Comparison of ENCODE assay signal across 24 cellular contexts in the genomic region with DNA sequence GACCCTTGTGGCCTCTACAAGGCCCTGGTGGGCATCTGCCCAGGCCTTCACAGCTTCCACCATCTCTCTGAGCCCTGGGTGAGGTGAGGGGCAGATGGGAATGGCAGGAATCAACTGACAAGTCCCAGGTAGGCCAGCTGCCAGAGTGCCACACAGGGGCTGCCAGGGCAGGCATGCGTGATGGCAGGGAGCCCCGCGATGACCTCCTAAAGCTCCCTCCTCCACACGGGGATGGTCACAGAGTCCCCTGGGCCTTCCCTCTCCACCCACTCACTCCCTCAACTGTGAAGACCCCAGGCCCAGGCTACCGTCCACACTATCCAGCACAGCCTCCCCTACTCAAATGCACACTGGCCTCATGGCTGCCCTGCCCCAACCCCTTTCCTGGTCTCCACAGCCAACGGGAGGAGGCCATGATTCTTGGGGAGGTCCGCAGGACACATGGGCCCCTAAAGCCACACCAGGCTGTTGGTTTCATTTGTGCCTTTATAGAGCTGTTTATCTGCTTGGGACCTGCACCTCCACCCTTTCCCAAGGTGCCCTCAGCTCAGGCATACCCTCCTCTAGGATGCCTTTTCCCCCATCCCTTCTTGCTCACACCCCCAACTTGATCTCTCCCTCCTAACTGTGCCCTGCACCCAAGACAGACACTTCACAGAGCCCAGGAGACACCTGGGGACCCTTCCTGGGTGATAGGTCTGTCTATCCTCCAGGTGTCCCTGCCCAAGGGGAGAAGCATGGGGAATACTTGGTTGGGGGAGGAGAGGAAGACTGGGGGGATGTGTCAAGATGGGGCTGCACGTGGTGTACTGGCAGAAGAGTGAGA. TPM values are rescaled to one million over a fixed set of nuclear protein-coding genes. Genes with fewer than 3 reads are reported as not detected.
"Had no signal": no experiment of that assay in that cellular context is flagged by ENCODE, and none has a peak within 500 bp of the region (broad histone marks: within the 10 kb centered on the region; RNA-seq: fewer than 3 reads in every experiment).

No MANE protein-coding gene starts in this region.

- ATAC-seq: activated CD4-positive, CD25-positive, alpha-beta regulatory T cell treated with anti-CD3 and anti-CD28 coated beads, Interleukin-2, amount 50 U/mL, for 24 hours; gastrocnemius medialis; heart left ventricle; natural killer cell; right cardiac atrium; stimulated activated naive CD8-positive, alpha-beta T cell treated with anti-CD3 and anti-CD28 coated beads, Interleukin-15, Interleukin-2, amounts not matched to agents 100 U/mL and 50 U/mL, for 24 hours; T-cell had no signal

- H3K27ac Mint-ChIP-seq: activated naive CD4-positive, alpha-beta T cell treated with anti-CD3 and anti-CD28 coated beads for 36 hours; activated T-helper 2 cell treated with anti-CD3 and anti-CD28 coated beads, Interferon-gamma antibody, Interleukin-2, Interleukin-4, amounts not matched to agents 10 μg/mL and 5 μg/mL and 100 μg/mL, durations not matched to agents 14 hours and 24 hours and 36 hours; immature natural killer cell; natural killer cell; progenitor cell of endocrine pancreas; T-cell had no signal

- H3K9me3 Mint-ChIP-seq: activated naive CD4-positive, alpha-beta T cell treated with anti-CD3 and anti-CD28 coated beads for 36 hours; activated T-helper 2 cell treated with anti-CD3 and anti-CD28 coated beads, Interferon-gamma antibody, Interleukin-2, Interleukin-4, amounts not matched to agents 10 μg/mL and 5 μg/mL and 100 μg/mL, durations not matched to agents 14 hours and 24 hours and 36 hours; natural killer cell; T-cell had no signal

- FAIRE-seq: astrocyte, bronchial epithelial cell had no signal

- H3K4me3 Mint-ChIP-seq: activated naive CD4-positive, alpha-beta T cell treated with anti-CD3 and anti-CD28 coated beads for 36 hours; immature natural killer cell; natural killer cell had no signal

- H3K36me3 Mint-ChIP-seq: immature natural killer cell, natural killer cell, T-cell had no signal

- H3K27ac ChIP-seq: epithelial cell of prostate, gastrocnemius medialis, heart left ventricle, suprapubic skin, upper lobe of left lung had no signal

- H3K36me3 ChIP-seq: gastrocnemius medialis, heart left ventricle, suprapubic skin, upper lobe of left lung had no signal

- DNase-seq: activated CD4-positive, alpha-beta T cell treated with anti-CD3 and anti-CD28 coated beads, Interleukin-2, amount 50 U/mL, for 1 hour; activated naive CD4-positive, alpha-beta T cell treated with anti-CD3 and anti-CD28 coated beads for 36 hours; activated T-cell treated with anti-CD3 and anti-CD28 coated beads, Interleukin-2, amount 50 U/mL, for 1 hour; gastrocnemius medialis; heart left ventricle; immature natural killer cell; natural killer cell; nucleus accumbens; stimulated activated CD4-positive, alpha-beta T cell treated with anti-CD3 and anti-CD28 coated beads, Interleukin-4, amount 100 ng/mL, for 4 hours; stimulated activated CD8-positive, alpha-beta memory T cell treated with anti-CD3 and anti-CD28 coated beads, Interleukin-4, amount 100 ng/mL, for 48 hours; stimulated activated naive CD8-positive, alpha-beta T cell treated with anti-CD3 and anti-CD28 coated beads, Interleukin-15, Interleukin-2, amounts not matched to agents 100 U/mL and 50 U/mL, for 24 hours; T-cell; T1000 had no signal

- H3K4me3 ChIP-seq: gastrocnemius medialis, heart left ventricle, smooth muscle cell, suprapubic skin, upper lobe of left lung had no signal

- H3K9me3 ChIP-seq: gastrocnemius medialis, heart left ventricle, suprapubic skin, upper lobe of left lung had no signal

RNA-seq across cellular contexts. Expression of a gene that starts 2.0 kb away (rescaled TPM):
- total RNA-seq: activated naive CD4-positive, alpha-beta T cell treated with anti-CD3 and anti-CD28 coated beads for 36 hours; activated T-helper 2 cell treated with anti-CD3 and anti-CD28 coated beads, Interferon-gamma antibody, Interleukin-2, Interleukin-4, amounts not matched to agents 10 μg/mL and 5 μg/mL and 100 μg/mL, durations not matched to agents 14 hours and 24 hours and 36 hours; bronchial epithelial cell; fibroblast of lung; heart left ventricle; natural killer cell; right cardiac atrium had no signal
- polyA plus RNA-seq: fibroblast of lung, heart left ventricle had no signal
